In the genomic region with DNA sequence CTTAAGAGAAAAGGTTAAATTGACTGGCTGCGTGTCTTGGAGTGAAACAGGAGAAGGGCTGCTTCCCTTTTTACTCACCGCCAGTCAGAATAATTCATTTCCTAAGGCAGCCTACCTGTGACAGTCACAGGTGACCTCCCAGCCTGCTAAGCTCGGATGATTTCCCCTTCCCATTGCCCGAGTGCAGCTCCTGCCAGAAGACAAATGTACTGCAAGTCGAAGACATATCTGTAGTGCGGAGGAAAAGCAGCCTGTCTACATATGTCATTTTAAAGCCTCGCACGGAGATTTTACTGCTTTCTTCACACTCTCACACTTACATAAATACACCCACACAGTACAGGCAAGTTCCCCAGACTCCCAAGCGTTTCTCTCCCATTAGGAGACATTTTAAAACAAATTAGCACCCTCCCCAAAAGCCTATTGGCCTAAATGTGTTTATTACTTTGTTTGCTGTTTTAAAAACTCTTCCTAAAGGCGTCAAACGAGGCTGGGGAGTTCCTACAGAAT, we compare ENCODE assay signal across 9 cellular contexts.
DNase-seq lines count a peak whose midpoint lies in the region; ATAC-seq, FAIRE-seq and TF ChIP-seq lines count a peak whose summit lies in the region.
"Had no signal": no experiment of that assay in that cellular context is flagged by ENCODE, and none has a peak within 500 bp of the region (broad histone marks: within the 10 kb centered on the region; RNA-seq: fewer than 3 reads in every experiment).

No MANE protein-coding gene starts in this region.

- no peak overlapping the region for H2BK120ac ChIP-seq in mesendoderm (ENCODE audit: low read depth, low read length)

- no peak overlapping the region for H3K4ac ChIP-seq in mesendoderm (ENCODE audit: low read depth, low read length)

- POLR2A ChIA-PET in T-cell (lab: Charles Lee): no interaction called here

- H3K36me3 ChIP-seq in HUES48 (ENCODE audit: control insufficient read depth, insufficient read depth, low read length): no peaks in the 10 kb centered on the region
- no peaks in the 10 kb centered on the region for H3K36me3 ChIP-seq in mesendoderm (ENCODE audit: control insufficient read depth, insufficient read depth, low read length)

- H3K27ac Mint-ChIP-seq in chondrocyte (ENCODE audit: unreplicated experiment) (peak overlapping the region; percentile 99), T-cell (no peak overlapping the region)
- H3K27ac Mint-ChIP-seq: IgD-negative memory B cell had no signal

- H3K4me3 ChIP-seq in HUES48 (ENCODE audit: low read depth, low read length): peak overlapping the region; percentile 26; the same call in 1 of the 2 replicates
- no peak overlapping the region for H3K4me3 ChIP-seq in mesendoderm (ENCODE audit: low read length)

- H3K4me2 ChIP-seq in mesendoderm (ENCODE audit: low read length): no peak overlapping the region

- H2BK5ac ChIP-seq in mesendoderm (ENCODE audit: low read length): no peak overlapping the region

- ATAC-seq in GM21529 (IDR thresholded peaks at IDR 0.05; ENCODE audit: unreplicated experiment): peak; percentile 62
- ATAC-seq in T-cell (replicated peaks in 1 of 4): no peak

- no peak overlapping the region for H2BK15ac ChIP-seq in mesendoderm (replicated peaks; ENCODE audit: low read depth)

- no peaks in the 10 kb centered on the region for H3K36me3 Mint-ChIP-seq in chondrocyte (ENCODE audit: low read depth)
- H3K36me3 Mint-ChIP-seq in T-cell: no peaks in the 10 kb centered on the region
- H3K36me3 Mint-ChIP-seq: IgD-negative memory B cell had no signal

- H3K4me1 ChIP-seq in HUES48 (ENCODE audit: control insufficient read depth, insufficient read depth, low read length) (peaks cover 61% of the 10 kb centered on the region), mesendoderm (ENCODE audit: control insufficient read depth, low read depth, low read length) (peaks cover 6% of the 10 kb centered on the region)

- no peaks in the 10 kb centered on the region for H3K27me3 ChIP-seq in HUES48 (ENCODE audit: control insufficient read depth, insufficient read depth, low read length)
- H3K27me3 ChIP-seq in mesendoderm (ENCODE audit: insufficient read depth, low read length, poor library complexity): no peaks in the 10 kb centered on the region

- no peak overlapping the region for H3K23ac ChIP-seq in mesendoderm (ENCODE audit: low read length)

- DNase-seq in ELF-1 (ENCODE audit: low read depth, low spot score) (peak; percentile 65), chondrocyte (ENCODE audit: low spot score) (no peak), mesendoderm (peak; percentile 81), T-cell (no peak), H54 (ENCODE audit: insufficient read length, low spot score) (no peak)
- DNase-seq in activated CD4-positive, alpha-beta T cell treated with anti-CD3 and anti-CD28 coated beads for 1 hour: no peak

- no CpG with 5 or more reads among the region's 11 CpGs for WGBS in mesendoderm (ENCODE audit: extremely low coverage, insufficient coverage, low lambda C conversion rate)

- no peak overlapping the region for H4K8ac ChIP-seq in mesendoderm (ENCODE audit: low read depth, low read length)

- no peak for FAIRE-seq in H54 (lab: Jason Lieb, UNC)

- no peak overlapping the region for H2AK5ac ChIP-seq in mesendoderm (ENCODE audit: low read length)

- H3K27me3 Mint-ChIP-seq in chondrocyte (ENCODE audit: low read depth): no peaks in the 10 kb centered on the region
- no peaks in the 10 kb centered on the region for H3K27me3 Mint-ChIP-seq in T-cell

- H3K9me3 ChIP-seq in HUES48 (ENCODE audit: control insufficient read depth, insufficient read depth, low read length): no peaks in the 10 kb centered on the region

- CTCF ChIA-PET in T-cell (lab: Charles Lee): no interaction called here

- no peak for TF ChIP-seq POLR2A in H54 (IDR thresholded peaks at IDR 0.05; ENCODE audit: low read depth, low read length)

- peak overlapping the region; percentile 64 for H3K27ac ChIP-seq in HUES48 (ENCODE audit: low read depth, low read length)
- no peak overlapping the region for H3K27ac ChIP-seq in mesendoderm (ENCODE audit: low read depth, low read length)

- H3K4me3 Mint-ChIP-seq in chondrocyte (ENCODE audit: unreplicated experiment): peak overlapping the region; percentile 67
- H3K4me3 Mint-ChIP-seq in T-cell: no peak overlapping the region

- H3K9ac ChIP-seq in HUES48 (ENCODE audit: low read depth, low read length) (peak overlapping the region; percentile 24; the same call in 1 of the 2 replicates), mesendoderm (ENCODE audit: low read length) (no peak overlapping the region)

- H4K5ac ChIP-seq in mesendoderm (ENCODE audit: low read length): no peak overlapping the region

- no peak for TF ChIP-seq CTCF in chondrocyte (IDR thresholded peaks at IDR 0.05)

- no peaks in the 10 kb centered on the region for H3K79me1 ChIP-seq in mesendoderm (ENCODE audit: low read length)

- H3K4me1 Mint-ChIP-seq in chondrocyte (ENCODE audit: low read depth) (peaks cover 60% of the 10 kb centered on the region), T-cell (peaks cover 0 to 5% (median 0%) of the 10 kb centered on the region in 3 donors)

- no peak overlapping the region for H3K56ac ChIP-seq in mesendoderm (ENCODE audit: low read length)

- peak overlapping the region; percentile 62 for H3K18ac ChIP-seq in mesendoderm (ENCODE audit: low read length)

- no peaks in the 10 kb centered on the region for H3K79me2 ChIP-seq in mesendoderm (ENCODE audit: control insufficient read depth, insufficient read depth, low read length)

- H3K9me3 Mint-ChIP-seq in chondrocyte (ENCODE audit: low read depth) (no peaks in the 10 kb centered on the region), T-cell (peaks cover 0 to 4% (median 4%) of the 10 kb centered on the region in 3 donors)
- H3K9me3 Mint-ChIP-seq: IgD-negative memory B cell had no signal

Comparison
In these comparisons a context has a peak if more than half of its experiments do, and no peak if none do; other contexts are left out.
1. DNase-seq: peak in ELF-1 (single experiment) and mesendoderm (single experiment); none in chondrocyte (single experiment), T-cell (0 of 34), H54 (single experiment) and activated CD4-positive, alpha-beta T cell treated with anti-CD3 and anti-CD28 coated beads for 1 hour (single experiment).